Comparison of ENCODE assay signal across 31 cellular contexts in genomic region chr2:24671230-24671629, GRCh38.
"Had no signal": no experiment of that assay in that cellular context is flagged by ENCODE, and none has a peak within 500 bp of the region (broad histone marks: within the 10 kb centered on the region; RNA-seq: fewer than 3 reads in every experiment).

No MANE protein-coding gene starts in this region.

- H3K27ac Mint-ChIP-seq: naive B cell; naive thymus-derived CD8-positive, alpha-beta T cell; nephron progenitor cell; stimulated activated memory B cell treated with anti-CD40 and anti-IgM and Interleukin-4, amounts not matched to agents 10 μg/mL and 1 μg/mL and 100 μg/mL, for 72 hours; stimulated activated naive CD8-positive, alpha-beta T cell treated with anti-CD3 and anti-CD28 coated beads, Interleukin-15, amount 100 ng/mL, for 72 hours had no signal

- H3K4me3 ChIP-seq: pancreas, prostate gland, right atrium auricular region, skin epidermis, smooth muscle cell, spleen, thoracic aorta, thyroid gland, tibial nerve, upper lobe of left lung, vagina had no signal

- H3K27ac ChIP-seq: neutrophil, pancreas, prostate gland, right atrium auricular region, skin epidermis, spleen, thoracic aorta, thyroid gland, tibial nerve, upper lobe of left lung, vagina had no signal

- H3K4me1 Mint-ChIP-seq: neural crest cell; stimulated activated memory B cell treated with anti-CD40 and anti-IgM and Interleukin-4, amounts not matched to agents 10 μg/mL and 1 μg/mL and 100 μg/mL, for 72 hours had no signal

- H3K4me3 Mint-ChIP-seq: naive B cell; naive thymus-derived CD8-positive, alpha-beta T cell; nephron progenitor cell; neural crest cell; stimulated activated memory B cell treated with anti-CD40 and anti-IgM and Interleukin-4, amounts not matched to agents 10 μg/mL and 1 μg/mL and 100 μg/mL, for 72 hours; stimulated activated naive CD8-positive, alpha-beta T cell treated with anti-CD3 and anti-CD28 coated beads, Interleukin-15, amount 100 ng/mL, for 72 hours had no signal

- H3K27me3 Mint-ChIP-seq: naive B cell; naive thymus-derived CD8-positive, alpha-beta T cell; stimulated activated memory B cell treated with anti-CD40 and anti-IgM and Interleukin-4, amounts not matched to agents 10 μg/mL and 1 μg/mL and 100 μg/mL, for 72 hours; stimulated activated naive CD8-positive, alpha-beta T cell treated with anti-CD3 and anti-CD28 coated beads, Interleukin-15, amount 100 ng/mL, for 72 hours had no signal

- H3K36me3 ChIP-seq: pancreas, prostate gland, right atrium auricular region, thyroid gland, vagina had no signal

- H3K9me3 ChIP-seq: neutrophil, pancreas, prostate gland, right atrium auricular region, spleen, thoracic aorta, thyroid gland, tibial nerve, upper lobe of left lung, vagina had no signal

- H3K4me1 ChIP-seq: pancreas, prostate gland, thyroid gland, upper lobe of left lung, vagina had no signal

- ATAC-seq: naive thymus-derived CD8-positive, alpha-beta T cell; pancreas; sciatic nerve; stimulated activated memory B cell treated with anti-CD40 and anti-IgM and Interleukin-4, amounts not matched to agents 10 μg/mL and 1 μg/mL and 100 μg/mL, for 72 hours; stimulated activated naive CD8-positive, alpha-beta T cell treated with anti-CD3 and anti-CD28 coated beads, Interleukin-15, amount 100 ng/mL, for 72 hours; stimulated activated naive CD8-positive, alpha-beta T cell treated with anti-CD3 and anti-CD28 coated beads, Interleukin-15, Interleukin-2, amounts not matched to agents 100 U/mL and 50 U/mL, for 24 hours had no signal

- DNase-seq: naive B cell; naive thymus-derived CD8-positive, alpha-beta T cell; nephron progenitor cell; nucleus accumbens; pancreas; retina; spleen; stimulated activated CD4-positive, alpha-beta T cell treated with anti-CD3 and anti-CD28 coated beads, Interleukin-12 subunit alpha, Interleukin-12 subunit beta, amount 100 ng/mL, for 4 hours; stimulated activated CD4-positive, alpha-beta T cell treated with anti-CD3 and anti-CD28 coated beads, Interleukin-1b, Interleukin-23, amount 100 ng/mL, for 48 hours; stimulated activated CD4-positive, alpha-beta T cell treated with anti-CD3 and anti-CD28 coated beads, Interleukin-4, amount 100 ng/mL, for 1 hour; stimulated activated CD4-positive, alpha-beta T cell treated with anti-CD3 and anti-CD28 coated beads, Interleukin-4, amount 100 ng/mL, for 4 hours; stimulated activated CD8-positive, alpha-beta memory T cell treated with anti-CD3 and anti-CD28 coated beads, Interleukin-4, amount 100 ng/mL, for 48 hours; stimulated activated naive CD4-positive, alpha-beta T cell; stimulated activated naive CD8-positive, alpha-beta T cell treated with anti-CD3 and anti-CD28 coated beads, Interleukin-15, amount 100 ng/mL, for 72 hours; stimulated activated naive CD8-positive, alpha-beta T cell treated with anti-CD3 and anti-CD28 coated beads, Interleukin-15, Interleukin-2, amounts not matched to agents 100 U/mL and 50 U/mL, for 24 hours; substantia nigra; thyroid gland; trophoblast cell; upper lobe of left lung had no signal

- H3K9me3 Mint-ChIP-seq: naive B cell; naive thymus-derived CD8-positive, alpha-beta T cell; nephron progenitor cell; neural crest cell; stimulated activated memory B cell treated with anti-CD40 and anti-IgM and Interleukin-4, amounts not matched to agents 10 μg/mL and 1 μg/mL and 100 μg/mL, for 72 hours; stimulated activated naive CD8-positive, alpha-beta T cell treated with anti-CD3 and anti-CD28 coated beads, Interleukin-15, amount 100 ng/mL, for 72 hours had no signal

- H3K4me2 ChIP-seq: smooth muscle cell had no signal

- FAIRE-seq: pancreas, urothelium cell line had no signal

- H3K27me3 ChIP-seq: neutrophil, pancreas, right atrium auricular region, spleen, thyroid gland, tibial nerve, upper lobe of left lung, vagina had no signal
